Comparison of ENCODE assay signal across 10 cellular contexts in the genomic region with DNA sequence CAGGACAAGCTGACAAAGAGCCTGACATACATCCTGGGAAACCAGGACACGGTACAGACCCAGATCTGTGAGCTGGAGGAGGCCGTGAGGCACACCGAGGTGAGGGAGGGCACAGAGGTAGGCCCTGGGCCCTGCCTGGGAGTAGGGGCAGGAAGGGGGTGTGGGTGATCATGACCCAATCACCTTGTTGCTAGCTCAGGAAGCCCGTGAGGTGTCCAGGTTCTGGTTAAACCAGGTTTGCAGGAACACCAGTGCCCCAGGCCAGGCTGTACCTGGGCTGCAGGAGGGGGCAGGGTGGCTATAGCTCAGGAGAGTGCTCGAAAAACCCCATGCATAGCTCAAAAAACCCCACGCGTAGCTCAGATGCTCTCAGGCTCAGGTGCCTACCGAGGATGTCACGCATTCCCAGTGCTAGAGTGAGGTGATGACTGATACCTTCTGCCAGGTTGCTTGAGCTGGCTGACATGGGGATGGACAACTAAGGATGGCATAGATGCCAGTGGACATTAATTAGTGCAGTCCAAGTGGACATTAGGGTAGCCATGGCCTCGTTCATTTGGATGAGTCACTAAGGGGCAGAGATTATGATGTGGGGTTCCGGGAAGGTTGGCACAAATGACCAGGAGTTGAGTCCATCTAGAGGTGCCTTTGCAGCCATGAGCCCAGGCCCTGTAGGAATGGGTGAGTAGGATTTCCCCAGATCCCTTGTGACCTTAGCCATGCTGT. TPM values are rescaled to one million over a fixed set of nuclear protein-coding genes. Genes with fewer than 3 reads are reported as not detected.
DNase-seq lines count a peak whose midpoint lies in the region; ATAC-seq and TF ChIP-seq lines count a peak whose summit lies in the region.
"Had no signal": no experiment of that assay in that cellular context is flagged by ENCODE, and none has a peak within 500 bp of the region (broad histone marks: within the 10 kb centered on the region; RNA-seq: fewer than 3 reads in every experiment).

No MANE protein-coding gene starts in this region.

- no peaks in the 10 kb centered on the region for H3K27me3 Mint-ChIP-seq in activated T-cell treated with anti-CD3 and anti-CD28 coated beads, Interleukin-2, amount 50 U/mL, for 24 hours
- H3K27me3 Mint-ChIP-seq in activated T-cell treated with anti-CD3 and anti-CD28 coated beads, Interleukin-2, amount 50 U/mL, for 4 hours (ENCODE audit: low read depth) = no peaks in the 10 kb centered on the region
- H3K27me3 Mint-ChIP-seq: T-helper 17 cell had no signal

- H3K27ac ChIP-seq in ascending aorta (no peak overlapping the region), left lung (peak overlapping the region; percentile 15 to 24)
- H3K27ac ChIP-seq: uterus had no signal

- peaks cover 37% of the 10 kb centered on the region for H3K4me1 Mint-ChIP-seq in activated T-cell treated with anti-CD3 and anti-CD28 coated beads, Interleukin-2, amount 50 U/mL, for 24 hours (ENCODE audit: low read depth)
- peaks cover 29% of the 10 kb centered on the region for H3K4me1 Mint-ChIP-seq in activated T-cell treated with anti-CD3 and anti-CD28 coated beads, Interleukin-2, amount 50 U/mL, for 4 hours (ENCODE audit: low read depth)

- no peaks in the 10 kb centered on the region for H3K9me3 Mint-ChIP-seq in activated T-cell treated with anti-CD3 and anti-CD28 coated beads, Interleukin-2, amount 50 U/mL, for 24 hours
- no peaks in the 10 kb centered on the region for H3K9me3 Mint-ChIP-seq in activated T-cell treated with anti-CD3 and anti-CD28 coated beads, Interleukin-2, amount 50 U/mL, for 4 hours

- no peaks in the 10 kb centered on the region for H3K27me3 ChIP-seq in ascending aorta
- peaks cover 0 to 19% of the 10 kb centered on the region in 2 donors for H3K27me3 ChIP-seq in left lung
- H3K27me3 ChIP-seq: uterus had no signal

- DNase-seq in activated T-cell treated with anti-CD3 and anti-CD28 coated beads, Interleukin-2, amount 50 U/mL, for 24 hours = peak; percentile 26
- DNase-seq in activated T-cell treated with anti-CD3 and anti-CD28 coated beads, Interleukin-2, amount 50 U/mL, for 4 hours = no peak
- DNase-seq in ascending aorta (ENCODE audit: low spot score in 2 of 2) = peak; percentile 5 to 41
- DNase-seq in left lung = peak in 1 of 2 donors; percentile 60
- peak; percentile 77 for DNase-seq in ureter (ENCODE audit: low spot score)
- DNase-seq in DMS153 (lab: John Stamatoyannopoulos, UW) = no peak

- H3K4me3 ChIP-seq in ascending aorta (no peak overlapping the region), left lung (no peak overlapping the region)
- H3K4me3 ChIP-seq: uterus had no signal

- peaks cover 56% of the 10 kb centered on the region for H3K36me3 Mint-ChIP-seq in activated T-cell treated with anti-CD3 and anti-CD28 coated beads, Interleukin-2, amount 50 U/mL, for 24 hours (ENCODE audit: low read depth)
- peaks cover 3% of the 10 kb centered on the region for H3K36me3 Mint-ChIP-seq in activated T-cell treated with anti-CD3 and anti-CD28 coated beads, Interleukin-2, amount 50 U/mL, for 4 hours (ENCODE audit: insufficient read depth)

- peaks cover 0 to 8% of the 10 kb centered on the region in 2 donors for H3K36me3 ChIP-seq in ascending aorta
- no peaks in the 10 kb centered on the region for H3K36me3 ChIP-seq in left lung
- H3K36me3 ChIP-seq: uterus had no signal

- TF ChIP-seq CTCF in ascending aorta (IDR thresholded peaks at IDR 0.05) (no peak), left lung (IDR thresholded peaks at IDR 0.05) (no peak)

- H3K4me3 Mint-ChIP-seq in activated T-cell treated with anti-CD3 and anti-CD28 coated beads, Interleukin-2, amount 50 U/mL, for 24 hours = no peak overlapping the region
- H3K4me3 Mint-ChIP-seq in activated T-cell treated with anti-CD3 and anti-CD28 coated beads, Interleukin-2, amount 50 U/mL, for 4 hours = no peak overlapping the region

- no peak overlapping the region for H3K27ac Mint-ChIP-seq in activated T-cell treated with anti-CD3 and anti-CD28 coated beads, Interleukin-2, amount 50 U/mL, for 24 hours

- intact Hi-C loops in ascending aorta (cut with DNase I) = no loop called here
- intact Hi-C loops in left lung (cut with DNase I) = no loop called here

- H3K9me3 ChIP-seq in ascending aorta = no peaks in the 10 kb centered on the region
- H3K9me3 ChIP-seq in left lung = no peaks in the 10 kb centered on the region
- H3K9me3 ChIP-seq: uterus had no signal

- peaks cover 6 to 15% of the 10 kb centered on the region in 2 donors for H3K4me1 ChIP-seq in ascending aorta
- H3K4me1 ChIP-seq in left lung = peaks cover 7 to 53% of the 10 kb centered on the region in 2 donors

- ATAC-seq in activated T-cell treated with anti-CD3 and anti-CD28 coated beads, Interleukin-2, amount 50 U/mL, for 4 hours = no peak
- ATAC-seq in left lung = peak; percentile 37
- no peak for ATAC-seq in HG03108 (IDR thresholded peaks at IDR 0.05; ENCODE audit: unreplicated experiment)
- no peak for ATAC-seq in HG02610 (IDR thresholded peaks at IDR 0.05; ENCODE audit: unreplicated experiment)

RNA-seq across cellular contexts. Expression of a gene that starts 3.7 kb away (rescaled TPM):
- 1 to 10 TPM; 3.5 to 4.4 (median 3.5) TPM for total RNA-seq in activated T-cell treated with anti-CD3 and anti-CD28 coated beads, Interleukin-2, amount 50 U/mL, for 4 hours
- total RNA-seq in ascending aorta (not detected), left lung (under 1 TPM; 0.45 to 0.73 TPM), ureter (1.6 TPM)

RNA-seq across cellular contexts. Expression of a gene that starts 4.3 kb away (rescaled TPM):
- 100 to 1,000 TPM; 191 to 204 (median 193) TPM for total RNA-seq in activated T-cell treated with anti-CD3 and anti-CD28 coated beads, Interleukin-2, amount 50 U/mL, for 4 hours
- 146 TPM for total RNA-seq in ascending aorta
- total RNA-seq in left lung = 100 to 1,000 TPM; 176 to 184 TPM
- 293 TPM for total RNA-seq in ureter

RNA-seq across cellular contexts. Expression of a gene that starts 30.3 kb away (rescaled TPM):
- total RNA-seq in activated T-cell treated with anti-CD3 and anti-CD28 coated beads, Interleukin-2, amount 50 U/mL, for 4 hours = 1 to 10 TPM; 3.0 to 4.1 (median 3.7) TPM
- 40.3 TPM for total RNA-seq in ascending aorta
- 10 to 100 TPM; 30.6 to 41.8 TPM for total RNA-seq in left lung
- total RNA-seq in ureter = 54.6 TPM

RNA-seq across cellular contexts. Expression of a gene that starts 31.1 kb away (rescaled TPM):
- total RNA-seq in activated T-cell treated with anti-CD3 and anti-CD28 coated beads, Interleukin-2, amount 50 U/mL, for 4 hours = 10 to 100 TPM; 77.4 to 88.6 (median 77.7) TPM
- total RNA-seq in ascending aorta (23.9 TPM), left lung (10 to 100 TPM; 30.2 to 45.5 TPM), ureter (31.6 TPM)

RNA-seq across cellular contexts. Expression of a gene that starts 37.0 kb away (rescaled TPM):
- total RNA-seq in activated T-cell treated with anti-CD3 and anti-CD28 coated beads, Interleukin-2, amount 50 U/mL, for 4 hours = 10 to 100 TPM; 28.2 to 39.2 (median 33.0) TPM
- total RNA-seq in ascending aorta (78.2 TPM), left lung (10 to 100 TPM; 63.1 to 91.0 TPM), ureter (75.4 TPM)

Comparison
In these comparisons a context has a peak if more than half of its experiments do, and no peak if none do; other contexts are left out.
1. DNase-seq: peak in activated T-cell treated with anti-CD3 and anti-CD28 coated beads, Interleukin-2, amount 50 U/mL, for 24 hours (single experiment), ascending aorta (2 of 2) and ureter (single experiment); none in activated T-cell treated with anti-CD3 and anti-CD28 coated beads, Interleukin-2, amount 50 U/mL, for 4 hours (single experiment) and DMS153 (single experiment).
2. H3K27ac ChIP-seq: peak in left lung (2 of 2); none in ascending aorta (0 of 2).